Comparison of ENCODE assay signal across 25 cellular contexts in genomic region chr2:227824711-227825110, GRCh38. TPM values are rescaled to one million over a fixed set of nuclear protein-coding genes. Genes with fewer than 3 reads are reported as not detected.
"Had no signal": no experiment of that assay in that cellular context is flagged by ENCODE, and none has a peak within 500 bp of the region (broad histone marks: within the 10 kb centered on the region; RNA-seq: fewer than 3 reads in every experiment).

No MANE protein-coding gene starts in this region.

- ATAC-seq: HepG2, K562 had no signal

- H3K27ac ChIP-seq: KMS-11, SJSA1, SK-N-MC had no signal

- H3K36me3 ChIP-seq: SJSA1 had no signal

- H3K9me3 ChIP-seq: SJSA1 had no signal

- H3K27me3 ChIP-seq: MG63, SJSA1 had no signal

- H3K4me2 ChIP-seq: KMS-11 had no signal

- FAIRE-seq: HepG2, K562, RCC 7860 had no signal

- H3K4me3 ChIP-seq: K562, MG63, SJSA1, SK-N-MC had no signal

- DNase-seq: Kasumi-1, MG63, NCI-H1092 treated with DMSO at 0.1 percent for 48 hours, NCI-H1436, NCI-H187, NCI-H2029, NCI-H2081 treated with DMSO at 0.1 percent for 48 hours, NCI-H2171, NCI-H226, NCI-H446, NCI-H510A, NCI-H524 treated with DMSO at 0.1 percent for 48 hours, NCI-H69, NCI-H774, Right ventricle myocardium superior, RPMI8226, SIG-M5 had no signal

- H3K9ac ChIP-seq: KMS-11 had no signal

RNA-seq across cellular contexts. Expression of gene CCL20, which starts 11.1 kb away (rescaled TPM):
- total RNA-seq: Right ventricle myocardium superior, SJSA1 had no signal
- polyA plus RNA-seq: IgD-negative memory B cell, K562 had no signal

RNA-seq across cellular contexts. Expression of gene DAW1, which starts 46.7 kb away (rescaled TPM):
- total RNA-seq: HepG2, HT1080, K562 had no signal
- polyA plus RNA-seq: HepG2, IgD-negative memory B cell, K562 had no signal
